In the genomic region with DNA sequence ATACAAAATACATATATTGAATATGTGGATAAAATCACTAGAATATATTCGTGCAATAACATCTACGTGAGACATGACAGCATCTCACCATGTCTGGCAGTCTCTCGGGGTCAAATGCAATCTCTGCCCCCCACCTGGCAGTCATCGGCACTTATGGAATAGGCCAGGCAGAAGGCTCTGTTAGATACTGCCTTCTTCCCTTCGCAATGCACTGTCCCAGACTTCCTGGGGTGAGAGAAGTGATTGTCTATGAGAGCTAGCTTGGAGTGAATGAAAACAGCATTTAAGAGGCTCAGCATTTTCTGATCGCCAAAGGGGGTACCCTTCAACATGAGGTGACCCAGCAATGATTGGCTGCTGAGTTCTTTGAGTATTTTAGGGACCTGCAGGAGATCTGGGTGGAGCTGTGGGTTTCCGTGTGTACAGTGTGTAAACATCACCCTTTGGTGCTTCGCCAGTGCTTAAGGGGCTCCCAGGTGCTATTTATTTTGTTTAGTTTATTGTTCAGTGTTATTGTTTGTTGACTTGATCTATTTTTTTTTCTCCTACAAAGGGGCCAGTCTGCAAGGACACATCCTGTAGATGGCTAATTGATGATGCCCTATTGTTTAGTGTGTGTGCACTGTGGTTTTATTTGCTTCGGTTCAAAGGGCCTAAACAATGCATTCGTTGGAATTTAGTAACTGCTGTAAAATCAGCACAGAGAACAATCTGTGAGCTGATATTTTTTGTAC, we compare ENCODE assay signal across 15 cellular contexts. TPM values are rescaled to one million over a fixed set of nuclear protein-coding genes. Genes with fewer than 3 reads are reported as not detected.
A peak's percentile ranks its signal among the peaks of the same experiment; 100 is the strongest.
DNase-seq lines count a peak whose midpoint lies in the region; TF ChIP-seq lines count a peak whose summit lies in the region.
"Had no signal": no experiment of that assay in that cellular context is flagged by ENCODE, and none has a peak within 500 bp of the region (broad histone marks: within the 10 kb centered on the region; RNA-seq: fewer than 3 reads in every experiment).

No MANE protein-coding gene starts in this region.

- TF ChIP-seq CTCF in RWPE1 (conservative IDR thresholded peaks at IDR 0.05; ENCODE audit: low read depth): no peak
- TF ChIP-seq CTCF in kidney epithelial cell (IDR thresholded peaks at IDR 0.05; ENCODE audit: insufficient read depth, low read length, poor library complexity, severe bottlenecking): no peak

- no peak overlapping the region for H3K4me3 ChIP-seq in kidney epithelial cell (ENCODE audit: low read depth, low read length)
- no peak overlapping the region for H3K4me3 ChIP-seq in SJCRH30
- H3K4me3 ChIP-seq: SK-N-MC had no signal

- no peaks in the 10 kb centered on the region for H3K9me3 ChIP-seq in SJCRH30 (replicated peaks)

- H3K27me3 ChIP-seq in kidney epithelial cell (ENCODE audit: control insufficient read depth, insufficient read depth, low read length) (no peaks in the 10 kb centered on the region), SJCRH30 (no peaks in the 10 kb centered on the region; the same call in none of the 2 replicates)

- DNase-seq in COLO668 (lab: John Stamatoyannopoulos, UW; ENCODE audit: unreplicated experiment) (peak; percentile 76), NCI-H146 treated with DMSO at 0.1 percent for 48 hours (lab: John Stamatoyannopoulos, UW; ENCODE audit: unreplicated experiment) (peak; percentile 84), RWPE1 (ENCODE audit: low spot score) (no peak), kidney epithelial cell (ENCODE audit: low read depth) (peak; percentile 21), AML-193 (lab: John Stamatoyannopoulos, UW) (no peak), SJCRH30 (no peak), occipital lobe (lab: John Stamatoyannopoulos, UW) (no peak)
- DNase-seq in NK-92 treated with Interleukin-12 subunit alpha and Interleukin-12 subunit beta, amount 100 ng/mL, for 24 hours (lab: John Stamatoyannopoulos, UW): no peak
- DNase-seq: ACHN; activated T-cell treated with anti-CD3 and anti-CD28 coated beads, Interleukin-2, amount 50 U/mL, for 4 hours; DMS79 treated with DMSO at 0.1 percent for 48 hours; effector CD8-positive, alpha-beta T cell; glutamatergic neuron; NCI-H446 had no signal

- H3K4me1 ChIP-seq in SJCRH30: no peaks in the 10 kb centered on the region

- H3K27ac ChIP-seq in RWPE1 (peak overlapping the region; percentile 57), SJCRH30 (no peak overlapping the region)
- H3K27ac ChIP-seq: SK-N-MC had no signal

- CTCF ChIA-PET in RWPE1 (lab: Yijun Ruan, JAX): interaction anchor here (0.5 to 0.7 kb wide), 2 partner anchors 14 to 300 kb away, joined by 3 to 4 read pairs; no protein-coding TSS in a partner anchor

- POLR2A ChIA-PET in RWPE1 (lab: Yijun Ruan, JAX; ENCODE audit: low non-redundant PET): no interaction called here

- H3K36me3 ChIP-seq in kidney epithelial cell (ENCODE audit: control insufficient read depth, insufficient read depth, low read length): no peaks in the 10 kb centered on the region
- H3K36me3 ChIP-seq in SJCRH30: no peaks in the 10 kb centered on the region

RNA-seq across cellular contexts. Expression of a gene that starts 10.2 kb away (rescaled TPM):
- total RNA-seq in kidney epithelial cell (0.29 and 0.34 TPM in 2 replicates), occipital lobe (1.2 TPM)
- total RNA-seq in SJCRH30 (2014; rRNA removed; shearing (Covaris generic)): not detected in 2 replicates

Comparison
In these comparisons a context has a peak if more than half of its experiments do, and no peak if none do; other contexts are left out.
1. DNase-seq: peak in COLO668 (single experiment), NCI-H146 treated with DMSO at 0.1 percent for 48 hours (single experiment) and kidney epithelial cell (single experiment); none in RWPE1 (single experiment), AML-193 (0 of 2), NK-92 treated with Interleukin-12 subunit alpha and Interleukin-12 subunit beta, amount 100 ng/mL, for 24 hours (single experiment), SJCRH30 (0 of 2) and occipital lobe (single experiment).